In the genomic region with DNA sequence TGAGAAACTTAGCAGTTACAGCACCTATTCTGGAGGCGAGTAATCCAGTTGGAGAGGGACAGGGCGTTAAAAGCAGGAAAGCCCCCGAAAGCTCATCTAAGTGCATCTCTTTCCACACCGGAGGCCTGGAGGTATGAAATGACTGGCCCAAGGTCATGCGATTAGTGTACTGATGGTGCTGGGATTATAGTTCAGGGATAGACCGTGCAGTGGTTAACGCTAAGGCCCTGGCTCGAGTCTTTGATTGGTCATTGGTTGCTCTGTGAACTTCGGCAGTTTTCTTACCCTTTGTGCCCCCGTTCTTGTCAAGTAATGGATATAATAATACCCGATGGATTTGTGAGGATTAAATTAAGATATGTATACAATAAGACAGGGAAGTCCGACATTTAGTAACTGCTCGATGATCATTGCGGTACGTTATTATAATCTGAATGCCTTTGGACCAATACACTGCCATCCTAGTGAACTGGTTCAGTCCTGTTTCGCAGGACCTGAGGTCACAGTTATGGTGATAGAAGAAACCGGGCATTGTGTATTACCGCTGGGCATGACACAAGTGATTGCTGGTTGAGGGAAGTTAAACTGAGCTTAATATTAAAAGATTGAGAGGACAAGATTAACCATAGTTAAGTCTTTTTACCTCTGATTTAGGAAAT, we compare ENCODE assay signal across 8 cellular contexts. TPM values are rescaled to one million over a fixed set of nuclear protein-coding genes. Genes with fewer than 3 reads are reported as not detected.
A peak's percentile ranks its signal among the peaks of the same experiment; 100 is the strongest.
DNase-seq lines count a peak whose midpoint lies in the region; ATAC-seq, FAIRE-seq and TF ChIP-seq lines count a peak whose summit lies in the region.

No MANE protein-coding gene starts in this region.

- H3K27ac ChIP-seq in H1 (ENCODE audit: low read depth, low read length): peak overlapping the region; percentile 91
- H3K27ac ChIP-seq in upper lobe of left lung: peak overlapping the region; percentile 90 to 99 (median 99)

- no peak for TF ChIP-seq RAD21 in H1 (IDR thresholded peaks at IDR 0.05 in 1 of 2, conservative IDR thresholded peaks at IDR 0.05 in 1 of 2; ENCODE audit: low read depth in 2 of 2, low read length in 2 of 2)

- H3K4me3 ChIP-seq in H1 (ENCODE audit: extremely low read depth in 1 of 4, insufficient read depth in 2 of 4, low read depth in 3 of 4, low read length in 4 of 4) (peak overlapping the region; percentile 91 to 99 (median 96)), upper lobe of left lung (peak overlapping the region; percentile 91 to 99 (median 96))

- peaks cover 7 to 22% of the 10 kb centered on the region in 2 experiments for H4K20me1 ChIP-seq in H1 (replicated peaks in 1 of 2; ENCODE audit: control insufficient read depth in 1 of 2, insufficient read depth in 2 of 2, low read length in 2 of 2)

- no peak overlapping the region for H2BK120ac ChIP-seq in H1 (replicated peaks; ENCODE audit: low read depth, low read length)

- no peaks in the 10 kb centered on the region for H3K9me3 ChIP-seq in H1 (ENCODE audit: insufficient read depth in 2 of 2, low read depth in 1 of 2, low read length in 1 of 2)
- H3K9me3 ChIP-seq in upper lobe of left lung: no peaks in the 10 kb centered on the region

- H3K36me3 ChIP-seq in H1 (ENCODE audit: control insufficient read depth in 2 of 4, insufficient read depth in 4 of 4, low read length in 3 of 4) (peaks cover 0 to 8% (median 2%) of the 10 kb centered on the region in 4 experiments; a peak in 3 of 8 replicates), upper lobe of left lung (peaks cover 0 to 17% (median 0%) of the 10 kb centered on the region in 4 donors)

- no peaks in the 10 kb centered on the region for H3K27me3 ChIP-seq in H1 (replicated peaks in 1 of 4; ENCODE audit: control insufficient read depth in 3 of 4, extremely low read depth in 1 of 4, insufficient read depth in 3 of 4, low read length in 3 of 4)
- H3K27me3 ChIP-seq in upper lobe of left lung: no peaks in the 10 kb centered on the region

- no peak for FAIRE-seq in H1 (lab: Jason Lieb, UNC)

- peak; percentile 3 for ATAC-seq in HG03439 (IDR thresholded peaks at IDR 0.05; ENCODE audit: unreplicated experiment)
- ATAC-seq in upper lobe of left lung (ENCODE audit: low FRiP score in 2 of 2): peak in 1 of 2 donors; percentile 22
- ATAC-seq in GM19397 (IDR thresholded peaks at IDR 0.05; ENCODE audit: unreplicated experiment): no peak
- no peak for ATAC-seq in HG03135 (IDR thresholded peaks at IDR 0.05; ENCODE audit: unreplicated experiment)

- peak overlapping the region; percentile 82 for H2BK5ac ChIP-seq in H1 (ENCODE audit: low read depth, low read length)

- H3K79me1 ChIP-seq in H1 (ENCODE audit: low read depth, low read length): peaks cover 3% of the 10 kb centered on the region

- TF ChIP-seq POLR2A in H1 (IDR thresholded peaks at IDR 0.05; ENCODE audit: control extremely low read depth in 1 of 2, low read depth in 2 of 2, low read length in 2 of 2): peak; percentile 40 to 68
- no peak for TF ChIP-seq POLR2A in upper lobe of left lung (IDR thresholded peaks at IDR 0.05)

- H4K91ac ChIP-seq in H1 (replicated peaks; ENCODE audit: insufficient read length, low read length): no peak overlapping the region

- POLR2A ChIA-PET in H1 (lab: Charles Lee; ENCODE audit: partially characterized antibody): interaction anchor here (0.6 to 6.0 kb wide), 11 partner anchors 10 to 1064 kb away, joined by 3 to 60 read pairs (median 5); a partner anchor contains a TSS

- H2BK20ac ChIP-seq in H1 (ENCODE audit: low read length): no peak overlapping the region

- peaks cover 27 to 57% of the 10 kb centered on the region in 2 experiments for H3K79me2 ChIP-seq in H1 (ENCODE audit: control insufficient read depth in 1 of 2, insufficient read depth in 2 of 2, low read length in 2 of 2)

- H2AK5ac ChIP-seq in H1 (ENCODE audit: low read depth, low read length): no peak overlapping the region

- peak overlapping the region; percentile 12 for H3K14ac ChIP-seq in H1 (ENCODE audit: insufficient read length)

- H2BK15ac ChIP-seq in H1 (ENCODE audit: low read length): no peak overlapping the region

- H4K8ac ChIP-seq in H1 (ENCODE audit: extremely low read depth, insufficient read depth, low read length): no peak overlapping the region

- H3K4me1 ChIP-seq in H1 (replicated peaks in 1 of 4; ENCODE audit: control insufficient read depth in 3 of 4, insufficient read depth in 4 of 4, low read length in 3 of 4) (peaks cover 0 to 9% (median 2%) of the 10 kb centered on the region in 4 experiments; a peak in 3 of 7 replicates), upper lobe of left lung (peaks cover 25 to 45% (median 36%) of the 10 kb centered on the region in 4 donors)

- peak overlapping the region; percentile 76 for H3K4ac ChIP-seq in H1 (replicated peaks; ENCODE audit: insufficient read length, low read depth, low read length)

- TF ChIP-seq EP300 in H1 (IDR thresholded peaks at IDR 0.05; ENCODE audit: borderline replicate concordance in 1 of 2, low read depth in 2 of 2, low read length in 2 of 2) (no peak), upper lobe of left lung (IDR thresholded peaks at IDR 0.05) (no peak)

- DNase-seq in ELR (ENCODE audit: low read depth) (peak; percentile 63), UCSD-AML1 (lab: John Stamatoyannopoulos, UW; ENCODE audit: unreplicated experiment) (peak; percentile 21), H1 (ENCODE audit: low read depth in 1 of 2, low spot score in 2 of 2) (no peak), myocyte (ENCODE audit: low read depth) (peak; percentile 64), upper lobe of left lung (peak in 1 of 2 donors; percentile 44)

- TF ChIP-seq CTCF in H1 (IDR thresholded peaks at IDR 0.05; ENCODE audit: control extremely low read depth in 1 of 3, insufficient read depth in 1 of 3, low read depth in 1 of 3, low read length in 3 of 3) (no peak), upper lobe of left lung (IDR thresholded peaks at IDR 0.05) (no peak)

- H2BK12ac ChIP-seq in H1 (ENCODE audit: low read depth, low read length): 0 out of 2 replicates have a peak overlapping the region, but pooled peaks have one; percentile 33

- CTCF ChIA-PET in H1 (lab: Charles Lee; ENCODE audit: partially characterized antibody): interaction anchor here (1.0 kb wide), 2 partner anchors 12 to 32 kb away, joined by 3 read pairs; no protein-coding TSS in a partner anchor

- H3K4me2 ChIP-seq in H1 (ENCODE audit: insufficient read depth in 1 of 2, low read depth in 2 of 2, low read length in 2 of 2): peak overlapping the region; percentile 82 to 96

- no peak overlapping the region for H2AFZ ChIP-seq in H1 (ENCODE audit: low read length)

- H4K5ac ChIP-seq in H1 (ENCODE audit: insufficient read length, low read depth, low read length): no peak overlapping the region

- no peak overlapping the region for H3K56ac ChIP-seq in H1 (replicated peaks; ENCODE audit: insufficient read length, low read depth, low read length)

- H3K23ac ChIP-seq in H1 (ENCODE audit: insufficient read length): no peak overlapping the region

- H3K18ac ChIP-seq in H1 (ENCODE audit: extremely low read depth, low read length): peak overlapping the region; percentile 7; the same call in 1 of the 2 replicates

- peak overlapping the region; percentile 95 to 99 (median 96) for H3K9ac ChIP-seq in H1 (replicated peaks in 1 of 4; ENCODE audit: extremely low read depth in 1 of 4, low read depth in 3 of 4, low read length in 3 of 4)

- H3K23me2 ChIP-seq in H1 (ENCODE audit: low read depth, low read length): peaks cover 6% of the 10 kb centered on the region; the same call in 1 of the 2 replicates

- 21% methylated on average over 18 of the region's 18 CpGs; no CpG with 5 or more reads in 1 of the 2 experiments for WGBS in H1 (ENCODE audit: extremely low coverage in 1 of 2, insufficient coverage in 1 of 2, insufficient read length in 1 of 2, insufficient replicate concordance in 2 of 2, low coverage in 1 of 2, low lambda C conversion rate in 2 of 2, missing lambda C conversion rate in 1 of 2), 2 experiments
- WGBS in upper lobe of left lung, 2 donors: 1 to 2% methylated on average over 18 of the region's 18 CpGs

RNA-seq across cellular contexts. Expression of a gene that starts 1.0 kb away (rescaled TPM):
- total RNA-seq in H1 (2021; fragmentation: NEBNext Ultra II Directional; extraction: Animal tissue kit (Norgen Biotek cat#: 25700)): 659 and 691 TPM in 2 replicates
- polyA plus RNA-seq in H1 (2011; rRNA removed): 128 and 136 TPM in 2 replicates
- 198 TPM for polyA plus RNA-seq in H1 (2011; cell fraction: cytosol; rRNA removed)
- polyA plus RNA-seq in H1 (2011; cell fraction: nucleus; rRNA removed): 235 TPM
- 585 to 1,069 TPM (median 670 TPM) in 4 replicates for polyA plus RNA-seq in H1 (2012, experiment 1 of 2)
- 26.5 TPM for polyA plus RNA-seq in H1 (2012, experiment 2 of 2)
- 645 TPM for polyA plus RNA-seq in H1 (2013, experiment 1 of 2)
- polyA plus RNA-seq in H1 (2013, experiment 2 of 2): 713 TPM
- 1,075 and 1,150 TPM in 2 replicates for polyA minus RNA-seq in H1 (2011; rRNA and poly(A)+ RNA removed)
- 511 TPM for polyA minus RNA-seq in H1 (2011; cell fraction: cytosol; rRNA and poly(A)+ RNA removed)
- polyA minus RNA-seq in H1 (2011; cell fraction: nucleus; rRNA and poly(A)+ RNA removed): 490 TPM
- total RNA-seq in myocyte: 522 and 641 TPM in 2 replicates
- 757 TPM for polyA plus RNA-seq in myocyte (2012)
- 100 to 1,000 TPM; 139 to 754 (median 342) TPM for total RNA-seq in upper lobe of left lung

RNA-seq across cellular contexts. Expression of a gene that starts 18.9 kb away (rescaled TPM):
- 0.39 and 1.4 TPM in 2 replicates for total RNA-seq in H1 (2021; fragmentation: NEBNext Ultra II Directional; extraction: Animal tissue kit (Norgen Biotek cat#: 25700))
- 0.38 and 0.39 TPM in 2 replicates for polyA plus RNA-seq in H1 (2011; rRNA removed)
- 0.37 TPM for polyA plus RNA-seq in H1 (2011; cell fraction: cytosol; rRNA removed)
- polyA plus RNA-seq in H1 (2011; cell fraction: nucleus; rRNA removed): 1.1 TPM
- polyA plus RNA-seq in H1 (2012, experiment 1 of 2): 1.4 to 2.4 TPM (median 1.8 TPM) in 3 of 4 replicates, not detected in the other
- 0.51 TPM for polyA plus RNA-seq in H1 (2012, experiment 2 of 2)
- polyA plus RNA-seq in H1 (2013, experiment 1 of 2): 0.22 TPM
- polyA plus RNA-seq in H1 (2013, experiment 2 of 2): 0.13 TPM
- polyA minus RNA-seq in H1 (2011; rRNA and poly(A)+ RNA removed): 0.34 and 0.35 TPM in 2 replicates
- polyA minus RNA-seq in H1 (2011; cell fraction: cytosol; rRNA and poly(A)+ RNA removed): 1.5 TPM
- 2.7 TPM for polyA minus RNA-seq in H1 (2011; cell fraction: nucleus; rRNA and poly(A)+ RNA removed)
- total RNA-seq in myocyte (not detected in 2 replicates), upper lobe of left lung (1 to 10 TPM in 3 of 6 donors, not detected in 3; 1.7 to 2.1 (median 1.8) TPM)
- polyA plus RNA-seq in myocyte (2012): 0.91 TPM

RNA-seq across cellular contexts. Expression of a gene that starts 32.9 kb away (rescaled TPM):
- total RNA-seq in H1 (2021; fragmentation: NEBNext Ultra II Directional; extraction: Animal tissue kit (Norgen Biotek cat#: 25700)): 41.9 and 45.6 TPM in 2 replicates
- 17.1 and 21.8 TPM in 2 replicates for polyA plus RNA-seq in H1 (2011; rRNA removed)
- 11.3 TPM for polyA plus RNA-seq in H1 (2011; cell fraction: cytosol; rRNA removed)
- polyA plus RNA-seq in H1 (2011; cell fraction: nucleus; rRNA removed): 20.4 TPM
- 27.3 to 34.0 TPM (median 31.2 TPM) in 4 replicates for polyA plus RNA-seq in H1 (2012, experiment 1 of 2)
- 20.2 TPM for polyA plus RNA-seq in H1 (2012, experiment 2 of 2)
- 27.3 TPM for polyA plus RNA-seq in H1 (2013, experiment 1 of 2)
- 28.9 TPM for polyA plus RNA-seq in H1 (2013, experiment 2 of 2)
- polyA minus RNA-seq in H1 (2011; rRNA and poly(A)+ RNA removed): 16.0 and 35.9 TPM in 2 replicates
- polyA minus RNA-seq in H1 (2011; cell fraction: cytosol; rRNA and poly(A)+ RNA removed): 18.1 TPM
- 20.5 TPM for polyA minus RNA-seq in H1 (2011; cell fraction: nucleus; rRNA and poly(A)+ RNA removed)
- total RNA-seq in myocyte (13.8 and 14.0 TPM in 2 replicates), upper lobe of left lung (10 to 100 TPM; 22.5 to 59.7 (median 26.7) TPM)
- polyA plus RNA-seq in myocyte (2012): 13.2 TPM

Comparison
In these comparisons a context has a peak if more than half of its experiments do, and no peak if none do; other contexts are left out.
1. DNase-seq: peak in ELR (single experiment), UCSD-AML1 (single experiment) and myocyte (single experiment); none in H1 (0 of 2).
2. POLR2A ChIP-seq: peak in H1 (2 of 2); none in upper lobe of left lung (0 of 4).